In genomic region chrX:136130931-136131843, GRCh38 we compare ENCODE assay signal across 11 cellular contexts. TPM values are rescaled to one million over a fixed set of nuclear protein-coding genes. Genes with fewer than 3 reads are reported as not detected.
DNase-seq lines count a peak whose midpoint lies in the region; ATAC-seq and TF ChIP-seq lines count a peak whose summit lies in the region.
"Had no signal": no experiment of that assay in that cellular context is flagged by ENCODE, and none has a peak within 500 bp of the region (broad histone marks: within the 10 kb centered on the region; RNA-seq: fewer than 3 reads in every experiment).

No MANE protein-coding gene starts in this region.

- ATAC-seq in WTC11 (no peak), HG02642 (IDR thresholded peaks at IDR 0.05; ENCODE audit: poor library complexity, unreplicated experiment) (no peak)

- no peak overlapping the region for H3K4me3 ChIP-seq in AG04449 (ENCODE audit: low read depth, low read length)

- no peak for TF ChIP-seq CTCF in AG04449 (IDR thresholded peaks at IDR 0.05; ENCODE audit: insufficient read depth, low read length, missing control alignments)
- no peak for TF ChIP-seq CTCF in WTC11 (IDR thresholded peaks at IDR 0.05)

- no peaks in the 10 kb centered on the region for H3K4me1 Mint-ChIP-seq in WTC11

- DNase-seq in AG04449 (ENCODE audit: low read depth, low spot score) (peak; percentile 49), HK-2 (ENCODE audit: unreplicated experiment) (peak; percentile 22), WTC11 (ENCODE audit: low spot score) (no peak), fibroblast of the conjunctiva (ENCODE audit: low read depth) (peak; percentile 70), hippocampal formation (lab: John Stamatoyannopoulos, UW) (no peak), NCI-H2196 treated with DMSO at 0.1 percent for 48 hours (lab: John Stamatoyannopoulos, UW; ENCODE audit: unreplicated experiment) (no peak)
- no peak for DNase-seq in activated effector memory CD4-positive, alpha-beta T cell treated with anti-CD3 and anti-CD28 coated beads, Interleukin-2, amount 50 U/mL, for 16 hours
- DNase-seq: activated B cell treated with CpG ODN at 0.5 μM for 24 hours, NCI-H1694 treated with DMSO at 0.1 percent for 48 hours had no signal

- no peak overlapping the region for H3K4me3 Mint-ChIP-seq in WTC11
- H3K4me3 Mint-ChIP-seq: activated B cell treated with CpG ODN at 0.5 μM for 24 hours, nephron had no signal

- POLR2A ChIA-PET in AG04449 (lab: Yijun Ruan, JAX), result interaction anchor here (0.7 kb wide), 1 partner anchor 45 kb away, joined by 3 read pairs; no protein-coding TSS in a partner anchor
- POLR2A ChIA-PET in WTC11 (lab: Charles Lee), result no interaction called here

- no peak overlapping the region for H3K27ac Mint-ChIP-seq in WTC11
- H3K27ac Mint-ChIP-seq: activated B cell treated with CpG ODN at 0.5 μM for 24 hours, nephron had no signal

- no peaks in the 10 kb centered on the region for H3K9me3 Mint-ChIP-seq in WTC11
- H3K9me3 Mint-ChIP-seq: activated B cell treated with CpG ODN at 0.5 μM for 24 hours had no signal

- no peaks in the 10 kb centered on the region for H3K27me3 Mint-ChIP-seq in WTC11 (ENCODE audit: low read depth)

- CTCF ChIA-PET in AG04449 (lab: Yijun Ruan, JAX), result no interaction called here
- CTCF ChIA-PET in WTC11 (lab: Charles Lee), result interaction anchor here (1.0 kb wide), 1 partner anchor 78 kb away, joined by 3 read pairs; no protein-coding TSS in a partner anchor

- H3K36me3 Mint-ChIP-seq in WTC11, result no peaks in the 10 kb centered on the region

TF ChIP-seq in WTC11, 78 proteins besides CTCF, POLR2A, EP300 and RAD21:
- TF ChIP-seq ESRRA (CRISPR knock-in tag; IDR thresholded peaks at IDR 0.05; ENCODE audit: borderline replicate concordance) (no peak), NFYB (CRISPR knock-in tag; conservative IDR thresholded peaks at IDR 0.05; ENCODE audit: low read depth) (no peak), AFF4 (CRISPR knock-in tag; IDR thresholded peaks at IDR 0.05; ENCODE audit: borderline replicate concordance) (no peak), GABPB1 (CRISPR knock-in tag; IDR thresholded peaks at IDR 0.05) (peak; percentile 92), KAT7 (CRISPR knock-in tag; IDR thresholded peaks at IDR 0.05; ENCODE audit: borderline replicate concordance) (no peak), ELF4 (CRISPR knock-in tag; IDR thresholded peaks at IDR 0.05; ENCODE audit: low read depth) (no peak), HMGXB4 (CRISPR knock-in tag; IDR thresholded peaks at IDR 0.05) (no peak)

RNA-seq across cellular contexts. Expression of gene FHL1, which starts 16.1 kb away (rescaled TPM):
- 42.2 to 44.4 TPM (median 43.5 TPM) in 3 replicates for total RNA-seq in WTC11 (2021)

Comparison
In these comparisons a context has a peak if more than half of its experiments do, and no peak if none do; other contexts are left out.
1. DNase-seq: peak in AG04449 (single experiment), HK-2 (single experiment) and fibroblast of the conjunctiva (single experiment); none in WTC11 (single experiment), hippocampal formation (0 of 2), NCI-H2196 treated with DMSO at 0.1 percent for 48 hours (single experiment) and activated effector memory CD4-positive, alpha-beta T cell treated with anti-CD3 and anti-CD28 coated beads, Interleukin-2, amount 50 U/mL, for 16 hours (single experiment).